Comparison of ENCODE assay signal across 1 cellular context in the genomic region with DNA sequence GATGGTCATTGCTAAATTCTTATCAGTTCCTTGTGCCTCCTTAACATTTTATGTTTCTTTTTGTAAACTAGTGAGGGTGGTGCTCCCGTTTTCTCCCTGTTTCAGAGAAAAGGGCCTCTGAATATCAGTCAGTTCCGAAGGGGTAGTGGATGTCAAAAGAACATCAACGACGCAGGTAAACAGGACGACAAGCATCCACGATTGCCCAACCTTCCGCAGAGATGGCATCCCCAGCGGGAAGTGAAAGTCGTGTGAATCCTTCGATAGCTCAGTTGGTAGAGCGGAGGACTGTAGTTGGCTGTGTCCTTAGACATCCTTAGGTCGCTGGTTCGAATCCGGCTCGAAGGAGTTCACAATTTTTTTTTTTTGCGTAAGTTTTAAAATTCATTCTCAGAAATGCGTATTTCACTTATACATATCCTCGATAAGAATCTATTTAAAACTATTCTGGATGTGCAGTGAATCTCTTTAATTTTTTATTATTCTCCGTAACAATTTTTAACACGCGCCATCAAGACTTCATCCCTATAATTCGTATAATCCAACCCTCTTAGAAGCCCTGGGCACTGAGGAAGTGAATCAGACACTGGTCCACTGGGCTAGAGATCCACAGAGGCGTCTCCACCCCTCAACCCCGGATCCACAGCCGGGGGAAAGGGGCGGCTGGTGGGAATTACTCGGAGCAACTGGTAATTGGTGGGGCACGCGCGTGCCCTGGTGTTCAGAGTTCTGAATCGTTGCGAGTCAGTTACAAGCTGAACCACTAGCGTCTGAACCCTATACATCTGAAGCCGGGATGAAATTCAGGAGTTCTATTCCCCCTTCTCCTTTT.
A peak's percentile ranks its signal among the peaks of the same experiment; 100 is the strongest.
TF ChIP-seq lines count a peak whose summit lies in the region.

No MANE protein-coding gene starts in this region.

TF ChIP-seq in HepG2, 621 proteins besides CTCF, POLR2A, EP300 and RAD21 (continued from another document and continues in another):
- TF ChIP-seq, protein P1, sequence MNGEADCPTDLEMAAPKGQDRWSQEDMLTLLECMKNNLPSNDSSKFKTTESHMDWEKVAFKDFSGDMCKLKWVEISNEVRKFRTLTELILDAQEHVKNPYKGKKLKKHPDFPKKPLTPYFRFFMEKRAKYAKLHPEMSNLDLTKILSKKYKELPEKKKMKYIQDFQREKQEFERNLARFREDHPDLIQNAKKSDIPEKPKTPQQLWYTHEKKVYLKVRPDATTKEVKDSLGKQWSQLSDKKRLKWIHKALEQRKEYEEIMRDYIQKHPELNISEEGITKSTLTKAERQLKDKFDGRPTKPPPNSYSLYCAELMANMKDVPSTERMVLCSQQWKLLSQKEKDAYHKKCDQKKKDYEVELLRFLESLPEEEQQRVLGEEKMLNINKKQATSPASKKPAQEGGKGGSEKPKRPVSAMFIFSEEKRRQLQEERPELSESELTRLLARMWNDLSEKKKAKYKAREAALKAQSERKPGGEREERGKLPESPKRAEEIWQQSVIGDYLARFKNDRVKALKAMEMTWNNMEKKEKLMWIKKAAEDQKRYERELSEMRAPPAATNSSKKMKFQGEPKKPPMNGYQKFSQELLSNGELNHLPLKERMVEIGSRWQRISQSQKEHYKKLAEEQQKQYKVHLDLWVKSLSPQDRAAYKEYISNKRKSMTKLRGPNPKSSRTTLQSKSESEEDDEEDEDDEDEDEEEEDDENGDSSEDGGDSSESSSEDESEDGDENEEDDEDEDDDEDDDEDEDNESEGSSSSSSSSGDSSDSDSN (CRISPR knock-in tag; IDR thresholded peaks at IDR 0.05), result no peak
- TF ChIP-seq FOSL1 (CRISPR knock-in tag; IDR thresholded peaks at IDR 0.05; ENCODE audit: borderline replicate concordance) (no peak), ZFP90 (CRISPR knock-in tag; IDR thresholded peaks at IDR 0.05; ENCODE audit: borderline replicate concordance) (no peak), TEAD3 (CRISPR knock-in tag; optimal IDR thresholded peaks at IDR 0.05; ENCODE audit: borderline replicate concordance) (peak; percentile 94), ZNF556 (CRISPR knock-in tag; IDR thresholded peaks at IDR 0.05; ENCODE audit: borderline replicate concordance) (no peak), RXRB (CRISPR knock-in tag; IDR thresholded peaks at IDR 0.05; ENCODE audit: borderline replicate concordance) (peak; percentile 91), ZSCAN9 (CRISPR knock-in tag; IDR thresholded peaks at IDR 0.05; ENCODE audit: borderline replicate concordance) (peak; percentile 92), NFRKB (IDR thresholded peaks at IDR 0.05) (no peak), BHLHE40 (IDR thresholded peaks at IDR 0.05; ENCODE audit: low read length) (0 out of 2 replicates have a peak, but pooled peaks have one; percentile 37), SAFB2 (CRISPR knock-in tag; IDR thresholded peaks at IDR 0.05; ENCODE audit: borderline replicate concordance, low read depth) (no peak), NCOR1 (IDR thresholded peaks at IDR 0.05; ENCODE audit: borderline replicate concordance, low read length) (peak; percentile 78), HNF4A (CRISPR knock-in tag; IDR thresholded peaks at IDR 0.05) (no peak), SETDB1 (CRISPR knock-in tag; IDR thresholded peaks at IDR 0.05; ENCODE audit: borderline replicate concordance) (no peak), ZNF709 (CRISPR knock-in tag; IDR thresholded peaks at IDR 0.05) (no peak), ZIK1 (CRISPR knock-in tag; IDR thresholded peaks at IDR 0.05; ENCODE audit: borderline replicate concordance, low read depth) (no peak), PHB2 (IDR thresholded peaks at IDR 0.05; ENCODE audit: partially characterized antibody) (no peak), ZNF792 (CRISPR knock-in tag; IDR thresholded peaks at IDR 0.05) (peak; percentile 96), SNAI1 (CRISPR knock-in tag; IDR thresholded peaks at IDR 0.05; ENCODE audit: borderline replicate concordance) (no peak), FIP1L1 (IDR thresholded peaks at IDR 0.05; ENCODE audit: borderline replicate concordance, insufficient read depth, low read depth, low read length) (no peak), GATA4 (IDR thresholded peaks at IDR 0.05; ENCODE audit: borderline replicate concordance, low read depth) (no peak), NFE2 (CRISPR knock-in tag; IDR thresholded peaks at IDR 0.05) (peak; percentile 48; the same call in 1 of the 2 replicates), RBM22 (optimal IDR thresholded peaks at IDR 0.05; ENCODE audit: low read length) (peak; percentile 99), FOXA1 (IDR thresholded peaks at IDR 0.05) (no peak), FOXA1 (CRISPR knock-in tag; IDR thresholded peaks at IDR 0.05) (peak; percentile 94), JUN (CRISPR knock-in tag; IDR thresholded peaks at IDR 0.05) (no peak), SOX13 (IDR thresholded peaks at IDR 0.05) (peak; percentile 29; the same call in 1 of the 2 replicates), SOX13 (CRISPR knock-in tag; conservative IDR thresholded peaks at IDR 0.05 in 1 of 2, IDR thresholded peaks at IDR 0.05 in 1 of 2) (peak in 1 of 2 experiments; percentile 77; a peak in 2 of 4 replicates), KMT2A (CRISPR knock-in tag; IDR thresholded peaks at IDR 0.05) (peak; percentile 75), EHMT2 (IDR thresholded peaks at IDR 0.05; ENCODE audit: borderline replicate concordance, low read depth, low read length) (no peak), MAFF (IDR thresholded peaks at IDR 0.05; ENCODE audit: low read depth, low read length) (no peak), CENPX (CRISPR knock-in tag; IDR thresholded peaks at IDR 0.05) (no peak), ARNT2 (CRISPR knock-in tag; IDR thresholded peaks at IDR 0.05; ENCODE audit: low read depth) (peak; percentile 52; the same call in 1 of the 2 replicates), RFX5 (IDR thresholded peaks at IDR 0.05; ENCODE audit: low read depth, low read length) (no peak), PLRG1 (conservative IDR thresholded peaks at IDR 0.05) (no peak)
- TF ChIP-seq, protein P2, sequence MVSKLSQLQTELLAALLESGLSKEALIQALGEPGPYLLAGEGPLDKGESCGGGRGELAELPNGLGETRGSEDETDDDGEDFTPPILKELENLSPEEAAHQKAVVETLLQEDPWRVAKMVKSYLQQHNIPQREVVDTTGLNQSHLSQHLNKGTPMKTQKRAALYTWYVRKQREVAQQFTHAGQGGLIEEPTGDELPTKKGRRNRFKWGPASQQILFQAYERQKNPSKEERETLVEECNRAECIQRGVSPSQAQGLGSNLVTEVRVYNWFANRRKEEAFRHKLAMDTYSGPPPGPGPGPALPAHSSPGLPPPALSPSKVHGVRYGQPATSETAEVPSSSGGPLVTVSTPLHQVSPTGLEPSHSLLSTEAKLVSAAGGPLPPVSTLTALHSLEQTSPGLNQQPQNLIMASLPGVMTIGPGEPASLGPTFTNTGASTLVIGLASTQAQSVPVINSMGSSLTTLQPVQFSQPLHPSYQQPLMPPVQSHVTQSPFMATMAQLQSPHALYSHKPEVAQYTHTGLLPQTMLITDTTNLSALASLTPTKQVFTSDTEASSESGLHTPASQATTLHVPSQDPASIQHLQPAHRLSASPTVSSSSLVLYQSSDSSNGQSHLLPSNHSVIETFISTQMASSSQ (IDR thresholded peaks at IDR 0.05; ENCODE audit: low read depth), result 0 out of 2 replicates have a peak, but pooled peaks have one; percentile 34
- TF ChIP-seq, protein P2 (CRISPR knock-in tag; IDR thresholded peaks at IDR 0.05; ENCODE audit: borderline replicate concordance), result no peak
- TF ChIP-seq, protein P3, sequence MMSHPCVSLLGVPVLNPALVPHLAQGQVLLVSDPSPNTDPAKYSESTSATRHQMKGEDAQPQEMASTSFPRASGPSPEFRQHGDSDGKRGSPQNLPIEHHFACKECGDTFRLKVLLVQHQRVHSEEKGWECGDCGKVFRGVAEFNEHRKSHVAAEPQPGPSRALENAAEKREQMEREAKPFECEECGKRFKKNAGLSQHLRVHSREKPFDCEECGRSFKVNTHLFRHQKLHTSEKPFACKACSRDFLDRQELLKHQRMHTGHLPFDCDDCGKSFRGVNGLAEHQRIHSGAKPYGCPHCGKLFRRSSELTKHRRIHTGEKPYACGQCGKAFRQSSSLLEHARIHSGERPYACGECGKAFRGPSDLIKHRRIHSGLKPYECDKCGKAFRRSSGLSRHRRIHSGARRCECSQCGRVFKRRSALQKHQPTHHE (CRISPR knock-in tag; IDR thresholded peaks at IDR 0.05; ENCODE audit: borderline replicate concordance), result no peak
- TF ChIP-seq, protein P4, sequence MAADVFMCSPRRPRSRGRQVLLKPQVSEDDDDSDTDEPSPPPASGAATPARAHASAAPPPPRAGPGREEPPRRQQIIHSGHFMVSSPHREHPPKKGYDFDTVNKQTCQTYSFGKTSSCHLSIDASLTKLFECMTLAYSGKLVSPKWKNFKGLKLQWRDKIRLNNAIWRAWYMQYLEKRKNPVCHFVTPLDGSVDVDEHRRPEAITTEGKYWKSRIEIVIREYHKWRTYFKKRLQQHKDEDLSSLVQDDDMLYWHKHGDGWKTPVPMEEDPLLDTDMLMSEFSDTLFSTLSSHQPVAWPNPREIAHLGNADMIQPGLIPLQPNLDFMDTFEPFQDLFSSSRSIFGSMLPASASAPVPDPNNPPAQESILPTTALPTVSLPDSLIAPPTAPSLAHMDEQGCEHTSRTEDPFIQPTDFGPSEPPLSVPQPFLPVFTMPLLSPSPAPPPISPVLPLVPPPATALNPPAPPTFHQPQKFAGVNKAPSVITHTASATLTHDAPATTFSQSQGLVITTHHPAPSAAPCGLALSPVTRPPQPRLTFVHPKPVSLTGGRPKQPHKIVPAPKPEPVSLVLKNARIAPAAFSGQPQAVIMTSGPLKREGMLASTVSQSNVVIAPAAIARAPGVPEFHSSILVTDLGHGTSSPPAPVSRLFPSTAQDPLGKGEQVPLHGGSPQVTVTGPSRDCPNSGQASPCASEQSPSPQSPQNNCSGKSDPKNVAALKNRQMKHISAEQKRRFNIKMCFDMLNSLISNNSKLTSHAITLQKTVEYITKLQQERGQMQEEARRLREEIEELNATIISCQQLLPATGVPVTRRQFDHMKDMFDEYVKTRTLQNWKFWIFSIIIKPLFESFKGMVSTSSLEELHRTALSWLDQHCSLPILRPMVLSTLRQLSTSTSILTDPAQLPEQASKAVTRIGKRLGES (CRISPR knock-in tag; IDR thresholded peaks at IDR 0.05; ENCODE audit: borderline replicate concordance), result no peak
- TF ChIP-seq, protein P5, sequence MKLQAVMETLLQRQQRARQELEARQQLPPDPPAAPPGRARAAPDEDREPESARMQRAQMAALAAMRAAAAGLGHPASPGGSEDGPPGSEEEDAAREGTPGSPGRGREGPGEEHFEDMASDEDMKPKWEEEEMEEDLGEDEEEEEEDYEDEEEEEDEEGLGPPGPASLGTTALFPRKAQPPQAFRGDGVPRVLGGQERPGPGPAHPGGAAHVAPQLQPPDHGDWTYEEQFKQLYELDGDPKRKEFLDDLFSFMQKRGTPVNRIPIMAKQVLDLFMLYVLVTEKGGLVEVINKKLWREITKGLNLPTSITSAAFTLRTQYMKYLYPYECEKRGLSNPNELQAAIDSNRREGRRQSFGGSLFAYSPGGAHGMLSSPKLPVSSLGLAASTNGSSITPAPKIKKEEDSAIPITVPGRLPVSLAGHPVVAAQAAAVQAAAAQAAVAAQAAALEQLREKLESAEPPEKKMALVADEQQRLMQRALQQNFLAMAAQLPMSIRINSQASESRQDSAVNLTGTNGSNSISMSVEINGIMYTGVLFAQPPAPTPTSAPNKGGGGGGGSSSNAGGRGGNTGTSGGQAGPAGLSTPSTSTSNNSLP (IDR thresholded peaks at IDR 0.05; ENCODE audit: low read depth, low read length), result peak; percentile 87
- TF ChIP-seq, protein P6, sequence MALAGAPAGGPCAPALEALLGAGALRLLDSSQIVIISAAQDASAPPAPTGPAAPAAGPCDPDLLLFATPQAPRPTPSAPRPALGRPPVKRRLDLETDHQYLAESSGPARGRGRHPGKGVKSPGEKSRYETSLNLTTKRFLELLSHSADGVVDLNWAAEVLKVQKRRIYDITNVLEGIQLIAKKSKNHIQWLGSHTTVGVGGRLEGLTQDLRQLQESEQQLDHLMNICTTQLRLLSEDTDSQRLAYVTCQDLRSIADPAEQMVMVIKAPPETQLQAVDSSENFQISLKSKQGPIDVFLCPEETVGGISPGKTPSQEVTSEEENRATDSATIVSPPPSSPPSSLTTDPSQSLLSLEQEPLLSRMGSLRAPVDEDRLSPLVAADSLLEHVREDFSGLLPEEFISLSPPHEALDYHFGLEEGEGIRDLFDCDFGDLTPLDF (CRISPR knock-in tag; IDR thresholded peaks at IDR 0.05), result peak; percentile 20; the same call in 1 of the 2 replicates
- TF ChIP-seq, protein P7, sequence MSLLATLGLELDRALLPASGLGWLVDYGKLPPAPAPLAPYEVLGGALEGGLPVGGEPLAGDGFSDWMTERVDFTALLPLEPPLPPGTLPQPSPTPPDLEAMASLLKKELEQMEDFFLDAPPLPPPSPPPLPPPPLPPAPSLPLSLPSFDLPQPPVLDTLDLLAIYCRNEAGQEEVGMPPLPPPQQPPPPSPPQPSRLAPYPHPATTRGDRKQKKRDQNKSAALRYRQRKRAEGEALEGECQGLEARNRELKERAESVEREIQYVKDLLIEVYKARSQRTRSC (CRISPR knock-in tag; IDR thresholded peaks at IDR 0.05; ENCODE audit: low read depth), result no peak
- TF ChIP-seq, protein P8, sequence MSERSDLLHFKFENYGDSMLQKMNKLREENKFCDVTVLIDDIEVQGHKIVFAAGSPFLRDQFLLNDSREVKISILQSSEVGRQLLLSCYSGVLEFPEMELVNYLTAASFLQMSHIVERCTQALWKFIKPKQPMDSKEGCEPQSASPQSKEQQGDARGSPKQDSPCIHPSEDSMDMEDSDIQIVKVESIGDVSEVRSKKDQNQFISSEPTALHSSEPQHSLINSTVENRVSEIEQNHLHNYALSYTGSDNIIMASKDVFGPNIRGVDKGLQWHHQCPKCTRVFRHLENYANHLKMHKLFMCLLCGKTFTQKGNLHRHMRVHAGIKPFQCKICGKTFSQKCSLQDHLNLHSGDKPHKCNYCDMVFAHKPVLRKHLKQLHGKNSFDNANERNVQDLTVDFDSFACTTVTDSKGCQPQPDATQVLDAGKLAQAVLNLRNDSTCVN (CRISPR knock-in tag; IDR thresholded peaks at IDR 0.05; ENCODE audit: borderline replicate concordance), result peak; percentile 88
- TF ChIP-seq, protein P9, sequence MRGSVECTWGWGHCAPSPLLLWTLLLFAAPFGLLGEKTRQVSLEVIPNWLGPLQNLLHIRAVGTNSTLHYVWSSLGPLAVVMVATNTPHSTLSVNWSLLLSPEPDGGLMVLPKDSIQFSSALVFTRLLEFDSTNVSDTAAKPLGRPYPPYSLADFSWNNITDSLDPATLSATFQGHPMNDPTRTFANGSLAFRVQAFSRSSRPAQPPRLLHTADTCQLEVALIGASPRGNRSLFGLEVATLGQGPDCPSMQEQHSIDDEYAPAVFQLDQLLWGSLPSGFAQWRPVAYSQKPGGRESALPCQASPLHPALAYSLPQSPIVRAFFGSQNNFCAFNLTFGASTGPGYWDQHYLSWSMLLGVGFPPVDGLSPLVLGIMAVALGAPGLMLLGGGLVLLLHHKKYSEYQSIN (CRISPR knock-in tag; IDR thresholded peaks at IDR 0.05; ENCODE audit: borderline replicate concordance), result no peak
